ENCODE assay signal across 15 cellular contexts in the genomic region with DNA sequence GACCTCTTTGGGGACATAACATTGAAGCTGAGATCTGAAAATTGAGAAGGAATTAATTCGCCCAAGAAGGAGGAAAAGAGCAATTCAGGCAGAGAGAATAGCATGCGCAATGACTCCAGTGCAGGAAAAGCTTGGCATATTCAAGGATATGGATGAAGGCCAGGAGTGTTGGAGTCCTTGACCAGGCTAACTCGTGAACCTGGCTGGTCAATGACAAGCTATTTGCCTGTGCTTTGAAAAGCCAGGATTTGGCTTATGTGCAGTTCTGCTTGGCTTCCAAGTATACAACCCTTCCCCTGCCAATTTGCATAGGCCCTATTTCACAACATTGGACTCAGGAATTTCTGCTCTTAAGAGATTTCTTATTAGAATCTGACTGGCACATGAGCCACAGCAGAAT.
"Had no signal": no experiment of that assay in that cellular context is flagged by ENCODE, and none has a peak within 500 bp of the region (broad histone marks: within the 10 kb centered on the region; RNA-seq: fewer than 3 reads in every experiment).

No MANE protein-coding gene starts in this region.

- DNase-seq: activated CD4-positive, alpha-beta T cell treated with anti-CD3 and anti-CD28 coated beads for 4 hours; activated CD8-positive, alpha-beta memory T cell treated with anti-CD3 and anti-CD28 coated beads, Interleukin-2, amount 50 U/mL, for 4 hours; activated CD8-positive, alpha-beta T cell treated with anti-CD3 and anti-CD28 coated beads, Interleukin-2, amount 10 ng/mL, durations not matched to agents 7 days and 5 days; activated gamma-delta T cell; activated T-cell treated with anti-CD3 and anti-CD28 coated beads, Interleukin-2, amount 50 U/mL, for 48 hours; cerebellar nuclear complex; effector memory CD4-positive, alpha-beta T cell; foreskin melanocyte; immature natural killer cell; naive thymus-derived CD8-positive, alpha-beta T cell; stimulated activated CD4-positive, alpha-beta T cell treated with anti-CD3 and anti-CD28 coated beads, Interleukin-12 subunit alpha, Interleukin-12 subunit beta, amount 100 ng/mL, for 4 hours; T-helper 2 cell; tibial artery had no signal

- H3K27me3 ChIP-seq: tibial artery, vagina had no signal

- H3K9me3 ChIP-seq: tibial artery, vagina had no signal

- H3K4me3 ChIP-seq: tibial artery, vagina had no signal

- H3K4me1 ChIP-seq: tibial artery, vagina had no signal

- H3K27ac ChIP-seq: tibial artery, vagina had no signal

- ATAC-seq: activated CD8-positive, alpha-beta T cell treated with anti-CD3 and anti-CD28 coated beads, Interleukin-2, amount 10 ng/mL, durations not matched to agents 7 days and 5 days; naive thymus-derived CD8-positive, alpha-beta T cell; stimulated activated effector memory CD8-positive, alpha-beta T cell treated with anti-CD3 and anti-CD28 coated beads, Interleukin-12 subunit alpha, Interleukin-12 subunit beta, amount 100 ng/mL, for 72 hours had no signal

- H3K36me3 ChIP-seq: tibial artery, vagina had no signal
